ENCODE assay signal across 1 cellular context in genomic region chr2:235194836-235195235, GRCh38.
TF ChIP-seq lines count a peak whose summit lies in the region.

No MANE protein-coding gene starts in this region.

TF ChIP-seq in HepG2, 621 proteins besides CTCF, POLR2A, EP300 and RAD21 (continued from another document):
- TF ChIP-seq ZNF781 (CRISPR knock-in tag; IDR thresholded peaks at IDR 0.05; ENCODE audit: borderline replicate concordance, not compliant biosample characterization) = no peak
- TF ChIP-seq ZBTB25 (CRISPR knock-in tag; IDR thresholded peaks at IDR 0.05) = no peak
- TF ChIP-seq RBM39 (IDR thresholded peaks at IDR 0.05; ENCODE audit: low read depth, low read length, poor library complexity, severe bottlenecking) = no peak
- no peak for TF ChIP-seq GABPA (IDR thresholded peaks at IDR 0.05; ENCODE audit: low read depth, low read length)
- no peak for TF ChIP-seq GABPA (CRISPR knock-in tag; IDR thresholded peaks at IDR 0.05; ENCODE audit: low read depth)
- TF ChIP-seq ZNF891 (CRISPR knock-in tag; IDR thresholded peaks at IDR 0.05) = no peak
- TF ChIP-seq ATF1 (CRISPR knock-in tag; IDR thresholded peaks at IDR 0.05) = no peak
